Comparison of ENCODE assay signal across 3 cellular contexts in the genomic region with DNA sequence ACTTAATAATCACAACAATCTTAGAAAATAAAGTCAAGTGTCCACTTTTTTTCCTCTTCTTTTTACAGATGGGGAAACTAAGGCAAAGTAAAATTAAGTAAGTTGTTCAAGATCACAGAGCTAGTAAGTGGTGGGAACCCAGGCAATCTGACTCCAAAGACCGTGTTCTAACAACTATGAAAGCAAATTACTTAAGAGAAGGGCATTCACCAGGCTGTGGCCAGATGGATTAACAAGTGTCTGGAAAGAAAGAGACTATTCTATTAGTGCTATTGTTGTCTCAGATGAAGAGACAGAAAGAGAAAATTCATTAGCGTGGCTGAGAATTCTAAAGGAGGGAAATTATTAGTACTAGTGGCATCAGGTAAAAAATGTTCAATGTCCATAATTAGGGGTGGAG.
TF ChIP-seq lines count a peak whose summit lies in the region.

No MANE protein-coding gene starts in this region.

TF ChIP-seq in liver, 16 proteins besides CTCF, POLR2A, EP300 and RAD21:
- TF ChIP-seq, protein P1, sequence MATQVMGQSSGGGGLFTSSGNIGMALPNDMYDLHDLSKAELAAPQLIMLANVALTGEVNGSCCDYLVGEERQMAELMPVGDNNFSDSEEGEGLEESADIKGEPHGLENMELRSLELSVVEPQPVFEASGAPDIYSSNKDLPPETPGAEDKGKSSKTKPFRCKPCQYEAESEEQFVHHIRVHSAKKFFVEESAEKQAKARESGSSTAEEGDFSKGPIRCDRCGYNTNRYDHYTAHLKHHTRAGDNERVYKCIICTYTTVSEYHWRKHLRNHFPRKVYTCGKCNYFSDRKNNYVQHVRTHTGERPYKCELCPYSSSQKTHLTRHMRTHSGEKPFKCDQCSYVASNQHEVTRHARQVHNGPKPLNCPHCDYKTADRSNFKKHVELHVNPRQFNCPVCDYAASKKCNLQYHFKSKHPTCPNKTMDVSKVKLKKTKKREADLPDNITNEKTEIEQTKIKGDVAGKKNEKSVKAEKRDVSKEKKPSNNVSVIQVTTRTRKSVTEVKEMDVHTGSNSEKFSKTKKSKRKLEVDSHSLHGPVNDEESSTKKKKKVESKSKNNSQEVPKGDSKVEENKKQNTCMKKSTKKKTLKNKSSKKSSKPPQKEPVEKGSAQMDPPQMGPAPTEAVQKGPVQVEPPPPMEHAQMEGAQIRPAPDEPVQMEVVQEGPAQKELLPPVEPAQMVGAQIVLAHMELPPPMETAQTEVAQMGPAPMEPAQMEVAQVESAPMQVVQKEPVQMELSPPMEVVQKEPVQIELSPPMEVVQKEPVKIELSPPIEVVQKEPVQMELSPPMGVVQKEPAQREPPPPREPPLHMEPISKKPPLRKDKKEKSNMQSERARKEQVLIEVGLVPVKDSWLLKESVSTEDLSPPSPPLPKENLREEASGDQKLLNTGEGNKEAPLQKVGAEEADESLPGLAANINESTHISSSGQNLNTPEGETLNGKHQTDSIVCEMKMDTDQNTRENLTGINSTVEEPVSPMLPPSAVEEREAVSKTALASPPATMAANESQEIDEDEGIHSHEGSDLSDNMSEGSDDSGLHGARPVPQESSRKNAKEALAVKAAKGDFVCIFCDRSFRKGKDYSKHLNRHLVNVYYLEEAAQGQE (IDR thresholded peaks at IDR 0.05) = no peak
- TF ChIP-seq YY1 (IDR thresholded peaks at IDR 0.05) (no peak), JUND (IDR thresholded peaks at IDR 0.05) (no peak), TAF1 (conservative IDR thresholded peaks at IDR 0.05) (no peak), HNF4A (conservative IDR thresholded peaks at IDR 0.05) (no peak), EGR1 (IDR thresholded peaks at IDR 0.05; ENCODE audit: low read depth in 2 of 2) (no peak), HNF4G (IDR thresholded peaks at IDR 0.05) (no peak), FOXA2 (IDR thresholded peaks at IDR 0.05) (no peak), GABPA (IDR thresholded peaks at IDR 0.05 in 1 of 2, conservative IDR thresholded peaks at IDR 0.05 in 1 of 2) (no peak), NR2F2 (IDR thresholded peaks at IDR 0.05) (no peak), RXRA (IDR thresholded peaks at IDR 0.05) (no peak), FOXA1 (IDR thresholded peaks at IDR 0.05) (no peak)
- TF ChIP-seq, protein P2, sequence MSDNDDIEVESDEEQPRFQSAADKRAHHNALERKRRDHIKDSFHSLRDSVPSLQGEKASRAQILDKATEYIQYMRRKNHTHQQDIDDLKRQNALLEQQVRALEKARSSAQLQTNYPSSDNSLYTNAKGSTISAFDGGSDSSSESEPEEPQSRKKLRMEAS (IDR thresholded peaks at IDR 0.05) = no peak
- TF ChIP-seq, protein P3, sequence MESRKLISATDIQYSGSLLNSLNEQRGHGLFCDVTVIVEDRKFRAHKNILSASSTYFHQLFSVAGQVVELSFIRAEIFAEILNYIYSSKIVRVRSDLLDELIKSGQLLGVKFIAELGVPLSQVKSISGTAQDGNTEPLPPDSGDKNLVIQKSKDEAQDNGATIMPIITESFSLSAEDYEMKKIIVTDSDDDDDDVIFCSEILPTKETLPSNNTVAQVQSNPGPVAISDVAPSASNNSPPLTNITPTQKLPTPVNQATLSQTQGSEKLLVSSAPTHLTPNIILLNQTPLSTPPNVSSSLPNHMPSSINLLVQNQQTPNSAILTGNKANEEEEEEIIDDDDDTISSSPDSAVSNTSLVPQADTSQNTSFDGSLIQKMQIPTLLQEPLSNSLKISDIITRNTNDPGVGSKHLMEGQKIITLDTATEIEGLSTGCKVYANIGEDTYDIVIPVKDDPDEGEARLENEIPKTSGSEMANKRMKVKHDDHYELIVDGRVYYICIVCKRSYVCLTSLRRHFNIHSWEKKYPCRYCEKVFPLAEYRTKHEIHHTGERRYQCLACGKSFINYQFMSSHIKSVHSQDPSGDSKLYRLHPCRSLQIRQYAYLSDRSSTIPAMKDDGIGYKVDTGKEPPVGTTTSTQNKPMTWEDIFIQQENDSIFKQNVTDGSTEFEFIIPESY (IDR thresholded peaks at IDR 0.05) = no peak
- TF ChIP-seq, protein P4, sequence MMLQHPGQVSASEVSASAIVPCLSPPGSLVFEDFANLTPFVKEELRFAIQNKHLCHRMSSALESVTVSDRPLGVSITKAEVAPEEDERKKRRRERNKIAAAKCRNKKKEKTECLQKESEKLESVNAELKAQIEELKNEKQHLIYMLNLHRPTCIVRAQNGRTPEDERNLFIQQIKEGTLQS (IDR thresholded peaks at IDR 0.05) = no peak

TF ChIP-seq in HepG2, 621 proteins besides CTCF, POLR2A, EP300 and RAD21:
- TF ChIP-seq HOXD1 (CRISPR knock-in tag; IDR thresholded peaks at IDR 0.05) (no peak), EED (CRISPR knock-in tag; IDR thresholded peaks at IDR 0.05) (no peak), MZF1 (CRISPR knock-in tag; IDR thresholded peaks at IDR 0.05; ENCODE audit: borderline replicate concordance) (no peak), ZFP90 (CRISPR knock-in tag; IDR thresholded peaks at IDR 0.05; ENCODE audit: borderline replicate concordance) (no peak), RAD51 (IDR thresholded peaks at IDR 0.05; ENCODE audit: borderline replicate concordance) (no peak), ATF7 (IDR thresholded peaks at IDR 0.05) (no peak), ATF7 (CRISPR knock-in tag; IDR thresholded peaks at IDR 0.05) (no peak), ZNF674 (CRISPR knock-in tag; IDR thresholded peaks at IDR 0.05; ENCODE audit: low read depth) (no peak)
- TF ChIP-seq, protein P5, sequence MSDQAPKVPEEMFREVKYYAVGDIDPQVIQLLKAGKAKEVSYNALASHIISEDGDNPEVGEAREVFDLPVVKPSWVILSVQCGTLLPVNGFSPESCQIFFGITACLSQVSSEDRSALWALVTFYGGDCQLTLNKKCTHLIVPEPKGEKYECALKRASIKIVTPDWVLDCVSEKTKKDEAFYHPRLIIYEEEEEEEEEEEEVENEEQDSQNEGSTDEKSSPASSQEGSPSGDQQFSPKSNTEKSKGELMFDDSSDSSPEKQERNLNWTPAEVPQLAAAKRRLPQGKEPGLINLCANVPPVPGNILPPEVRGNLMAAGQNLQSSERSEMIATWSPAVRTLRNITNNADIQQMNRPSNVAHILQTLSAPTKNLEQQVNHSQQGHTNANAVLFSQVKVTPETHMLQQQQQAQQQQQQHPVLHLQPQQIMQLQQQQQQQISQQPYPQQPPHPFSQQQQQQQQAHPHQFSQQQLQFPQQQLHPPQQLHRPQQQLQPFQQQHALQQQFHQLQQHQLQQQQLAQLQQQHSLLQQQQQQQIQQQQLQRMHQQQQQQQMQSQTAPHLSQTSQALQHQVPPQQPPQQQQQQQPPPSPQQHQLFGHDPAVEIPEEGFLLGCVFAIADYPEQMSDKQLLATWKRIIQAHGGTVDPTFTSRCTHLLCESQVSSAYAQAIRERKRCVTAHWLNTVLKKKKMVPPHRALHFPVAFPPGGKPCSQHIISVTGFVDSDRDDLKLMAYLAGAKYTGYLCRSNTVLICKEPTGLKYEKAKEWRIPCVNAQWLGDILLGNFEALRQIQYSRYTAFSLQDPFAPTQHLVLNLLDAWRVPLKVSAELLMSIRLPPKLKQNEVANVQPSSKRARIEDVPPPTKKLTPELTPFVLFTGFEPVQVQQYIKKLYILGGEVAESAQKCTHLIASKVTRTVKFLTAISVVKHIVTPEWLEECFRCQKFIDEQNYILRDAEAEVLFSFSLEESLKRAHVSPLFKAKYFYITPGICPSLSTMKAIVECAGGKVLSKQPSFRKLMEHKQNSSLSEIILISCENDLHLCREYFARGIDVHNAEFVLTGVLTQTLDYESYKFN (CRISPR knock-in tag; conservative IDR thresholded peaks at IDR 0.05) = no peak

TF ChIP-seq in endothelial cell of umbilical vein, 7 proteins besides CTCF, POLR2A, EP300 and RAD21:
- TF ChIP-seq MYC (IDR thresholded peaks at IDR 0.05; ENCODE audit: low read depth, low read length) (no peak), JUN (IDR thresholded peaks at IDR 0.05; ENCODE audit: borderline replicate concordance, insufficient read depth, insufficient read length, low read depth) (no peak)
